Comparison of ENCODE assay signal across 11 cellular contexts in the genomic region with DNA sequence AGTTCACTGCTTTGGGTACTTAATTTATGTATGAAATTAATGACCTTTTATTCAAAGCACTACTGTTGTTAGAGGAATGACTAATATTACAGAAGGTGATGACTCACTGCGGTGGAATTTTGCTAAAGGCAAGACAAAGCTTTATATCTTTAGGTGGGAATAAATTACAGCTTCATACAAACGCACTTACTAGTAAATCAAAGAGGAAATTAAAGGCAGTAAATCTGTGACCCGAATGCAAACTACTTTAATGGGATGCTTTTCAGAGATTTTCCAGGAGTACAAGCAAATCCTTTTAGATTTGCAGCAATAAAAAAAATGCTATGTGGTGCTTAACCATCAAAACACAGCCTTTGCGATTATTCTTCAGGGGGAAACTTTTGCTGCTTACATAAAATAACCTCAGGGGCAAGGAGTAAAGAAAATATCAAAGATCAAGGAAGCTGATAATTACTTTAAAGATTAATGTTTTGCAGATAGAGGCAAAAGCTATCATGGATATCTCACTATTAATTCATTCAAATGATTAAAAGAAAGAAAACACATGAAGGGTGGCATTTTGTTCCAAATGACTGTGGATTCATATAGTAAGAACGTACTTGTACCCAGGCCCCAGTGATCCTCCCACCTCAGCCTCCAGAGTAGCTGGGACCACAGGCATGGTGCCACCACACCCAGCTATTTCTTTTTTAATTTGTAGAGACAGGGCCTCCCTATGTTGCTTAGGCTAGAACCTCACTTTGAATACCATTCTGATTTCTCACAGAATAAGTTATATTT.
DNase-seq lines count a peak whose midpoint lies in the region; ATAC-seq, FAIRE-seq and TF ChIP-seq lines count a peak whose summit lies in the region.
"Had no signal": no experiment of that assay in that cellular context is flagged by ENCODE, and none has a peak within 500 bp of the region (broad histone marks: within the 10 kb centered on the region; RNA-seq: fewer than 3 reads in every experiment).

No MANE protein-coding gene starts in this region.

- no peak overlapping the region for H3K9ac ChIP-seq in trophoblast cell (ENCODE audit: low read length)

- no peak overlapping the region for H3K27ac ChIP-seq in trophoblast cell (ENCODE audit: low read depth, low read length)
- H3K27ac ChIP-seq: vagina had no signal

- no peak overlapping the region for H3K23ac ChIP-seq in trophoblast cell (ENCODE audit: low read length)

- H3K14ac ChIP-seq in trophoblast cell (ENCODE audit: low read length), result no peak overlapping the region

- H4K91ac ChIP-seq in trophoblast cell (ENCODE audit: low read depth, low read length), result no peak overlapping the region

- peaks cover 2% of the 10 kb centered on the region for H3K79me1 ChIP-seq in trophoblast cell (ENCODE audit: low read length)

- H3K9me3 ChIP-seq in trophoblast cell (ENCODE audit: insufficient read depth, low read depth, low read length), result no peaks in the 10 kb centered on the region
- H3K9me3 ChIP-seq: vagina had no signal

- TF ChIP-seq POLR2A in GM12892 (IDR thresholded peaks at IDR 0.05; ENCODE audit: low read depth, low read length), result no peak

- peak overlapping the region; percentile 49 for H2BK5ac ChIP-seq in trophoblast cell (ENCODE audit: low read depth, low read length, poor library complexity)

- no peak overlapping the region for H4K12ac ChIP-seq in trophoblast cell (ENCODE audit: low read depth, low read length)

- no peak overlapping the region for H3K4ac ChIP-seq in trophoblast cell (ENCODE audit: low read depth, low read length)

- H2BK120ac ChIP-seq in trophoblast cell (ENCODE audit: insufficient read depth, low read length, poor library complexity), result no peak overlapping the region

- peak; percentile 71 for DNase-seq in GM04504 (ENCODE audit: low read depth)
- peak; percentile 61 for DNase-seq in RCC 7860 (ENCODE audit: low spot score)
- peak; percentile 21 to 80 for DNase-seq in trophoblast cell
- DNase-seq in GM12892 (ENCODE audit: insufficient read length), result no peak
- DNase-seq in GF-D8 (lab: John Stamatoyannopoulos, UW), result no peak
- DNase-seq: activated CD8-positive, alpha-beta memory T cell treated with anti-CD3 and anti-CD28 coated beads for 24 hours; NCI-H510A treated with DMSO at 0.1 percent for 48 hours had no signal

- H3K18ac ChIP-seq in trophoblast cell (ENCODE audit: low read length), result no peak overlapping the region

- no peaks in the 10 kb centered on the region for H3K79me2 ChIP-seq in trophoblast cell (ENCODE audit: control insufficient read depth, insufficient read depth, low read length, poor library complexity)

- peak overlapping the region; percentile 64 for H2BK12ac ChIP-seq in trophoblast cell (ENCODE audit: low read length)

- peaks cover 4% of the 10 kb centered on the region in 2 experiments for H3K36me3 ChIP-seq in trophoblast cell (ENCODE audit: control insufficient read depth in 1 of 2, insufficient read depth in 2 of 2, low read length in 2 of 2)
- H3K36me3 ChIP-seq: vagina had no signal

- no peak overlapping the region for H2AFZ ChIP-seq in trophoblast cell (ENCODE audit: insufficient read depth, low read length, poor library complexity)

- WGBS in trophoblast cell (ENCODE audit: extremely low coverage, insufficient coverage, insufficient read length), result no CpG with 5 or more reads among the region's 5 CpGs

- H4K8ac ChIP-seq in trophoblast cell (ENCODE audit: low read depth, low read length), result no peak overlapping the region

- FAIRE-seq in RCC 7860 (lab: Jason Lieb, UNC) (peak; percentile 91), GM12892 (lab: Jason Lieb, UNC) (no peak)

- no peak overlapping the region for H3K4me2 ChIP-seq in trophoblast cell (ENCODE audit: low read length)

- peak; percentile 56 for ATAC-seq in esophagus mucosa
- no peak for ATAC-seq in GM21526 (IDR thresholded peaks at IDR 0.05; ENCODE audit: low FRiP score, unreplicated experiment)
- ATAC-seq in GM19351 (IDR thresholded peaks at IDR 0.05; ENCODE audit: unreplicated experiment), result no peak

- peaks cover 0 to 2% of the 10 kb centered on the region in 2 experiments for H3K4me1 ChIP-seq in trophoblast cell (ENCODE audit: control insufficient read depth in 1 of 2, insufficient read depth in 2 of 2, low read length in 2 of 2)

- no peak overlapping the region for H3K4me3 ChIP-seq in trophoblast cell (ENCODE audit: low read depth, low read length)
- H3K4me3 ChIP-seq: vagina had no signal

- no peaks in the 10 kb centered on the region for H3K27me3 ChIP-seq in trophoblast cell (ENCODE audit: insufficient read depth, low read length)
- H3K27me3 ChIP-seq: vagina had no signal

- no peak overlapping the region for H2AK5ac ChIP-seq in trophoblast cell (ENCODE audit: low read length)

Comparison
In these comparisons a context has a peak if more than half of its experiments do, and no peak if none do; other contexts are left out.
1. DNase-seq: peak in GM04504 (single experiment), RCC 7860 (single experiment) and trophoblast cell (2 of 2); none in GM12892 (single experiment) and GF-D8 (single experiment).